ENCODE assay signal across 11 cellular contexts in the genomic region with DNA sequence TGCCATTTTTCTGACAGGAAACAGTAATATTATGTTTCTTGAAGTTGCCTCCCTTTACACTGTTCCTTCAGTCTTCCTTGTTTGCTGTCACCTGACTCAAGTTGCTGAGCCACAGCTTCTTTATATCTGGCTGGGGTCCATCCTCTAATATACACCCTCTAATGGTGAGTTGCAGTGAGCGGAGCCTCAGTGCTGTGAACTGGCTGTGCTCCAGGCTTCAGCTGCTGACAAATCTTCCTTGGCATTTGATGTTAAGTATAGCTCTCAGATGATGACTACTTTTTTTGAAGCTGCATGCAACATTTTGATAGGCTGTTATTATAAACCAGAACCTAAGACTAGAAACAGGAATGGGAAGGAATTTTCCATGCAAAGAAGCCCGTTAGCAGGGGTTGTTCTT.
DNase-seq lines count a peak whose midpoint lies in the region; TF ChIP-seq lines count a peak whose summit lies in the region.
"Had no signal": no experiment of that assay in that cellular context is flagged by ENCODE, and none has a peak within 500 bp of the region (broad histone marks: within the 10 kb centered on the region; RNA-seq: fewer than 3 reads in every experiment).

No MANE protein-coding gene starts in this region.

- peak; percentile 34 for DNase-seq in COLO829 (ENCODE audit: low spot score)
- peak; percentile 29 for DNase-seq in NCI-H2196 (lab: John Stamatoyannopoulos, UW; ENCODE audit: unreplicated experiment)
- DNase-seq in cardiac fibroblast (ENCODE audit: low read depth in 2 of 2) = peak; percentile 1 to 40
- peak; percentile 7 for DNase-seq in left kidney (ENCODE audit: low read depth, low spot score)
- no peak for DNase-seq in cerebellum (ENCODE audit: low spot score)
- DNase-seq in SW480 (ENCODE audit: low spot score) = no peak
- DNase-seq in activated naive CD4-positive, alpha-beta T cell treated with anti-CD3 and anti-CD28 coated beads, Interleukin-2, amount 50 U/mL, for 16 hours = no peak
- DNase-seq in activated naive CD4-positive, alpha-beta T cell treated with anti-CD3 and anti-CD28 coated beads, Interleukin-2, amount 10 ng/mL, durations not matched to agents 7 days and 5 days = no peak
- DNase-seq: naive thymus-derived CD8-positive, alpha-beta T cell; NCI-H187 treated with DMSO at 0.1 percent for 48 hours; stimulated activated naive CD4-positive, alpha-beta T cell treated with Interleukin-2 at 50 U/mL for 16 hours had no signal

- H3K9me3 Mint-ChIP-seq in activated naive CD4-positive, alpha-beta T cell treated with anti-CD3 and anti-CD28 coated beads, Interleukin-2, amount 10 ng/mL, durations not matched to agents 7 days and 5 days = peaks cover 3% of the 10 kb centered on the region

- no peak overlapping the region for H3K4me3 ChIP-seq in cardiac fibroblast (replicated peaks in 1 of 2; ENCODE audit: low read depth in 2 of 2, low read length in 2 of 2)

- no peak overlapping the region for H3K4me3 Mint-ChIP-seq in activated naive CD4-positive, alpha-beta T cell treated with anti-CD3 and anti-CD28 coated beads, Interleukin-2, amount 10 ng/mL, durations not matched to agents 7 days and 5 days
- H3K4me3 Mint-ChIP-seq: naive thymus-derived CD8-positive, alpha-beta T cell had no signal

- H3K4me1 Mint-ChIP-seq in activated naive CD4-positive, alpha-beta T cell treated with anti-CD3 and anti-CD28 coated beads, Interleukin-2, amount 10 ng/mL, durations not matched to agents 7 days and 5 days = no peaks in the 10 kb centered on the region
- H3K4me1 Mint-ChIP-seq: naive thymus-derived CD8-positive, alpha-beta T cell had no signal

- no peaks in the 10 kb centered on the region for H3K36me3 Mint-ChIP-seq in activated naive CD4-positive, alpha-beta T cell treated with anti-CD3 and anti-CD28 coated beads, Interleukin-2, amount 10 ng/mL, durations not matched to agents 7 days and 5 days
- H3K36me3 Mint-ChIP-seq: naive thymus-derived CD8-positive, alpha-beta T cell had no signal

- no peak overlapping the region for H3K27ac Mint-ChIP-seq in activated naive CD4-positive, alpha-beta T cell treated with anti-CD3 and anti-CD28 coated beads, Interleukin-2, amount 10 ng/mL, durations not matched to agents 7 days and 5 days
- H3K27ac Mint-ChIP-seq: naive thymus-derived CD8-positive, alpha-beta T cell had no signal

- no peak for TF ChIP-seq CTCF in cardiac fibroblast (IDR thresholded peaks at IDR 0.05; ENCODE audit: low read depth, low read length)

- no peaks in the 10 kb centered on the region for H3K27me3 Mint-ChIP-seq in activated naive CD4-positive, alpha-beta T cell treated with anti-CD3 and anti-CD28 coated beads, Interleukin-2, amount 10 ng/mL, durations not matched to agents 7 days and 5 days
- H3K27me3 Mint-ChIP-seq: naive thymus-derived CD8-positive, alpha-beta T cell had no signal

- CTCF ChIA-PET in activated naive CD4-positive, alpha-beta T cell treated with anti-CD3 and anti-CD28 coated beads, Interleukin-2, amount 10 ng/mL, durations not matched to agents 7 days and 5 days (lab: Charles Lee) = no interaction called here

Comparison
In these comparisons a context has a peak if more than half of its experiments do, and no peak if none do; other contexts are left out.
1. DNase-seq: peak in COLO829 (single experiment), NCI-H2196 (single experiment), cardiac fibroblast (2 of 2) and left kidney (single experiment); none in cerebellum (single experiment), SW480 (single experiment), activated naive CD4-positive, alpha-beta T cell treated with anti-CD3 and anti-CD28 coated beads, Interleukin-2, amount 50 U/mL, for 16 hours (single experiment) and activated naive CD4-positive, alpha-beta T cell treated with anti-CD3 and anti-CD28 coated beads, Interleukin-2, amount 10 ng/mL, durations not matched to agents 7 days and 5 days (single experiment).